Comparison of ENCODE assay signal across 8 cellular contexts in the genomic region with DNA sequence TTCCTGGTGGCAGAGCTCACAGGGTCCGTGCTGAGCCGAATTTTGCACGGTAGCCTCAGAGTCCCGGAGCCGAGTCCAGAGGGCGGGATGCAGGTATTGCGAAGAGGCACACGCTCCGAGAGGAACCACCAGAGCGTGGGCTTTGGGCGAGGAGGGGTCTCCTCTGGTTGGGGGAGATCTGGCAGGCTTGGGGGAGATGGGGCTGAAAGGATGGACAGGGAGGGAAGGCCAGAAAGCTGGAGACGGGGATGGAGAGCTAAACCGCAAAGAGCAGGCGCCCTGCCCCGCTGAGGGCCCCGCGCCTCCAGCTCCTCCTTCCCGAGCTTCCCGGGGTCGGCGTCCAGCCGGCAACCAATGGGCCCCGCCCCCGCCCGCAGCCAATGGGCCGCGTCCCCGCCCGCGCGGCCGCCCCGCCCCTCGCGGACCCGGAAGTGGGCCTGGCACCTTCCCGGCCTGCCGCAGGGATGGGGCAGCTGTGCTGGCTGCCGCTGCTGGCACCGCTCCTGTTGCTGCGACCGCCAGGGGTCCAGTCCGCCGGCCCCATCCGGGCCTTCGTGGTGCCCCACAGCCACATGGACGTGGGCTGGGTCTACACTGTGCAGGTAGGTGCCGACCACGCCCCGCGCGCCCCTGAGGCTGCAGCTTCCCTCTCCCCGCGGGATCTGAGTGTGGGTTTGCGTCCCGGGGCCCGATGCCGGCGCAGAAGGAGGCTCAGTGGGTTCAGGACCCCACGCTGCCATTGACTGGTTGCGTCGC. TPM values are rescaled to one million over a fixed set of nuclear protein-coding genes. Genes with fewer than 3 reads are reported as not detected.
DNase-seq lines count a peak whose midpoint lies in the region; ATAC-seq, FAIRE-seq and TF ChIP-seq lines count a peak whose summit lies in the region.

TSS of gene MAN2B2 (plus strand) at position 443 of the 756 bp plus-strand sequence. CDS start at position 465, 22 bp downstream.

- H3K27ac ChIP-seq in VCaP (peak within 1 kb of the TSS; percentile 53), small intestine (ENCODE audit: low read depth in 1 of 2, low read length in 1 of 2) (peak within 1 kb of the TSS in 1 of 2 donors; percentile 51)

- peak within 1 kb of the TSS; percentile 44 to 63 for H3K4me3 ChIP-seq in small intestine (ENCODE audit: low read depth in 1 of 2, low read length in 2 of 2)

- H3K36me3 ChIP-seq in small intestine (ENCODE audit: control insufficient read depth in 2 of 2, insufficient read depth in 2 of 2, low read length in 2 of 2) = peaks cover 3% of the 10 kb centered on the region in 2 donors

- no peaks in the 10 kb centered on the region for H3K9me3 ChIP-seq in small intestine (ENCODE audit: control insufficient read depth, low read depth)

- DNase-seq in 8988T = peak; percentile 98
- DNase-seq in NCI-H2107 (lab: John Stamatoyannopoulos, UW) = peak; percentile 52
- peak; percentile 89 to 97 for DNase-seq in T47D (ENCODE audit: low read depth in 1 of 2, low spot score in 1 of 2)
- DNase-seq in iPS-NIHi11 (ENCODE audit: low spot score) = peak; percentile 100
- DNase-seq in small intestine = peak; percentile 86

- FAIRE-seq in small intestine (lab: Jason Lieb, UNC) = no peak

- H3K4me1 ChIP-seq in small intestine (ENCODE audit: control insufficient read depth in 2 of 2, insufficient read depth in 1 of 2, low read depth in 1 of 2, low read length in 1 of 2) = no peaks in the 10 kb centered on the region

- WGBS in small intestine, 3 donors = 0 to 1% (median 0%) methylated on average over 39 to 62 of the region's 62 CpGs

- H3K27me3 ChIP-seq in small intestine (ENCODE audit: control insufficient read depth in 2 of 2, insufficient read depth in 2 of 2, low read length in 2 of 2) = no peaks in the 10 kb centered on the region

- peak; percentile 50 for ATAC-seq in GM18508 (IDR thresholded peaks at IDR 0.05; ENCODE audit: insufficient read depth, unreplicated experiment)
- ATAC-seq in HG02973 (IDR thresholded peaks at IDR 0.05; ENCODE audit: unreplicated experiment) = peak; percentile 83

- TF ChIP-seq CTCF in VCaP (conservative IDR thresholded peaks at IDR 0.05) = no peak

- in situ Hi-C loops in T47D (cut with HindIII; ENCODE audit: low pct_unique_long_range_greater_than_20kb, low sequenced_read_pairs) = no loop called here

RNA-seq across cellular contexts. Expression of gene MAN2B2, which starts in this region (rescaled TPM):
- 10 to 100 TPM in 1 of 3 donors, 1 to 10 TPM in 2; 4.1 to 13.4 (median 4.2) TPM for polyA plus RNA-seq in small intestine
